Comparison of ENCODE assay signal across 28 cellular contexts in genomic region chr17:36142806-36143205, GRCh38. TPM values are rescaled to one million over a fixed set of nuclear protein-coding genes. Genes with fewer than 3 reads are reported as not detected.
"Had no signal": no experiment of that assay in that cellular context is flagged by ENCODE, and none has a peak within 500 bp of the region (broad histone marks: within the 10 kb centered on the region; RNA-seq: fewer than 3 reads in every experiment).

No MANE protein-coding gene starts in this region.

- H3K36me3 Mint-ChIP-seq: activated naive CD8-positive, alpha-beta T cell had no signal

- H3K4me1 Mint-ChIP-seq: activated CD4-positive, alpha-beta T cell treated with anti-CD3 and anti-CD28 coated beads, Interleukin-2, amount 10 ng/mL, durations not matched to agents 7 days and 5 days had no signal

- H3K27ac Mint-ChIP-seq: activated CD4-positive, alpha-beta memory T cell treated with anti-CD3 and anti-CD28 coated beads, Interleukin-2, amount 10 ng/mL, durations not matched to agents 7 days and 5 days; activated CD4-positive, alpha-beta T cell treated with anti-CD3 and anti-CD28 coated beads, Interleukin-2, amount 10 ng/mL, durations not matched to agents 7 days and 5 days; activated naive CD8-positive, alpha-beta T cell; activated T-cell treated with anti-CD3 and anti-CD28 coated beads, Interleukin-2, amount 50 U/mL, for 24 hours; activated T-cell treated with anti-CD3 and anti-CD28 coated beads, Interleukin-2, amount 50 U/mL, for 72 hours had no signal

- H3K27ac ChIP-seq: brain microvascular endothelial cell, foreskin keratinocyte, gastrocnemius medialis had no signal

- H3K4me1 ChIP-seq: foreskin keratinocyte, gastrocnemius medialis had no signal

- H3K36me3 ChIP-seq: brain microvascular endothelial cell, gastrocnemius medialis had no signal

- H3K27me3 ChIP-seq: brain microvascular endothelial cell, gastrocnemius medialis had no signal

- H3K9me3 ChIP-seq: gastrocnemius medialis had no signal

- H3K4me3 Mint-ChIP-seq: activated CD4-positive, alpha-beta memory T cell treated with anti-CD3 and anti-CD28 coated beads, Interleukin-2, amount 10 ng/mL, durations not matched to agents 7 days and 5 days; activated CD4-positive, alpha-beta T cell treated with anti-CD3 and anti-CD28 coated beads, Interleukin-2, amount 10 ng/mL, durations not matched to agents 7 days and 5 days; activated naive CD8-positive, alpha-beta T cell; activated T-cell treated with anti-CD3 and anti-CD28 coated beads, Interleukin-2, amount 50 U/mL, for 24 hours; activated T-cell treated with anti-CD3 and anti-CD28 coated beads, Interleukin-2, amount 50 U/mL, for 72 hours; central memory CD8-positive, alpha-beta T cell had no signal

- DNase-seq: activated CD4-positive, alpha-beta memory T cell treated with anti-CD3 and anti-CD28 coated beads, Interleukin-2, amount 10 ng/mL, durations not matched to agents 7 days and 5 days; activated CD4-positive, alpha-beta T cell treated with anti-CD3 and anti-CD28 coated beads for 1 hour; activated CD4-positive, alpha-beta T cell treated with anti-CD3 and anti-CD28 coated beads for 4 hours; activated CD4-positive, alpha-beta T cell treated with anti-CD3 and anti-CD28 coated beads, Interleukin-2, amount 10 ng/mL, durations not matched to agents 7 days and 5 days; activated CD4-positive, alpha-beta T cell treated with anti-CD3 and anti-CD28 coated beads, Interleukin-2, amount 50 U/mL, for 4 hours; activated CD8-positive, alpha-beta memory T cell treated with anti-CD3 and anti-CD28 coated beads, Interleukin-2, amount 50 U/mL, for 48 hours; activated gamma-delta T cell treated with Interleukin-2 at 50 U/mL for 16 hours; activated naive CD4-positive, alpha-beta T cell treated with anti-CD3 and anti-CD28 coated beads, Interleukin-2, amount 50 U/mL, for 16 hours; activated naive CD4-positive, alpha-beta T cell treated with Interleukin-2 at 50 U/mL for 16 hours; activated T-cell treated with anti-CD3 and anti-CD28 coated beads for 4 hours; activated T-cell treated with anti-CD3 and anti-CD28 coated beads, Interleukin-2, amount 50 U/mL, for 24 hours; activated T-cell treated with anti-CD3 and anti-CD28 coated beads, Interleukin-2, amount 50 U/mL, for 72 hours; amniotic stem cell; anterior cingulate cortex; brain microvascular endothelial cell; cortex of kidney; dermis blood vessel endothelial cell; effector CD4-positive, alpha-beta T cell; foreskin keratinocyte; gastrocnemius medialis; glutamatergic neuron; T-helper 2 cell had no signal

- H3K27me3 Mint-ChIP-seq: activated T-cell treated with anti-CD3 and anti-CD28 coated beads, Interleukin-2, amount 50 U/mL, for 24 hours; central memory CD8-positive, alpha-beta T cell had no signal

- ATAC-seq: activated T-cell treated with anti-CD3 and anti-CD28 coated beads, Interleukin-2, amount 50 U/mL, for 72 hours; esophagus mucosa; foreskin keratinocyte; gastrocnemius medialis had no signal

- H3K9me3 Mint-ChIP-seq: activated CD4-positive, alpha-beta memory T cell treated with anti-CD3 and anti-CD28 coated beads, Interleukin-2, amount 10 ng/mL, durations not matched to agents 7 days and 5 days; activated CD4-positive, alpha-beta T cell treated with anti-CD3 and anti-CD28 coated beads, Interleukin-2, amount 10 ng/mL, durations not matched to agents 7 days and 5 days; central memory CD8-positive, alpha-beta T cell had no signal

- H3K4me3 ChIP-seq: gastrocnemius medialis had no signal

RNA-seq across cellular contexts. Expression of gene TBC1D3B, which starts 33.6 kb away (rescaled TPM):
- total RNA-seq: epithelial cell of proximal tubule had no signal

RNA-seq across cellular contexts. Expression of gene CCL4, which starts 39.2 kb away (rescaled TPM):
- total RNA-seq: bronchial epithelial cell, dermis blood vessel endothelial cell, esophagus mucosa, foreskin keratinocyte had no signal
- polyA plus RNA-seq: foreskin keratinocyte had no signal

RNA-seq across cellular contexts. Expression of gene CCL3, which starts 52.9 kb away (rescaled TPM):
- total RNA-seq: bronchial epithelial cell, dermis blood vessel endothelial cell, esophagus mucosa, foreskin keratinocyte had no signal
- polyA plus RNA-seq: foreskin keratinocyte had no signal

RNA-seq across cellular contexts. Expression of gene CCL3L1, which starts 53.8 kb away (rescaled TPM):
- total RNA-seq: activated CD4-positive, alpha-beta T cell treated with anti-CD3 and anti-CD28 coated beads, Interleukin-2, amount 10 ng/mL, durations not matched to agents 7 days and 5 days; bronchial epithelial cell; cardiac septum; dermis blood vessel endothelial cell; epithelial cell of proximal tubule; esophagus mucosa; foreskin keratinocyte; gastrocnemius medialis had no signal
- polyA plus RNA-seq: foreskin keratinocyte had no signal
